17 cellular contexts compared by ENCODE assay signal in the genomic region with DNA sequence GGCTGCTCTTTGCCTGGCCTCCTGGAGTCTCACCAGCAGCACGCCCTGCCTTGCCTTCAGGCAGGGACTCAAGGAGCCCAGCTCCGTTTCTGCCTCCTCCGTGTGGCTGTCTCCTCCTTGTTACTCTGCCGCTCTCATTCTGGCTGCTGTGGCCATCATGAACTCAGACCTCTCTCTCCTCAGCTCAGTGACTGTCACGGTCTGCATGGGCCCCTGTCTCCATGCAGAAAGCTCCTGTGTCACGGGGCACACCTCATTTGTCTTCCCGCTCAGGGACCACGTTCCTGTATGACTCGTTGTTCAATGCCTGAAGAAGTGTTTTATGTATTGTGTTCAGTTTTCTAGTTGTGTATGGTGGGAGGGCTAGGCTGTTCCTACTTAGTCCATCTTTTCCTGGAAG. TPM values are rescaled to one million over a fixed set of nuclear protein-coding genes. Genes with fewer than 3 reads are reported as not detected.
DNase-seq lines count a peak whose midpoint lies in the region; ATAC-seq and TF ChIP-seq lines count a peak whose summit lies in the region.
"Had no signal": no experiment of that assay in that cellular context is flagged by ENCODE, and none has a peak within 500 bp of the region (broad histone marks: within the 10 kb centered on the region; RNA-seq: fewer than 3 reads in every experiment).

No MANE protein-coding gene starts in this region.

- H3K36me3 ChIP-seq in HEK293 (ENCODE audit: control insufficient read depth in 2 of 2, insufficient read depth in 1 of 2, low read length in 2 of 2) = no peaks in the 10 kb centered on the region
- H3K36me3 ChIP-seq in Karpas-422 (ENCODE audit: insufficient read depth, low read length) = peaks cover 4% of the 10 kb centered on the region; the same call in 1 of the 2 replicates
- H3K36me3 ChIP-seq in trophoblast cell (ENCODE audit: control insufficient read depth in 1 of 2, insufficient read depth in 2 of 2, low read length in 2 of 2) = no peaks in the 10 kb centered on the region
- H3K36me3 ChIP-seq: HAP-1 had no signal

- H3K27me3 ChIP-seq in Karpas-422 (ENCODE audit: low read length) (no peaks in the 10 kb centered on the region), trophoblast cell (ENCODE audit: insufficient read depth, low read length) (no peaks in the 10 kb centered on the region)

- no peaks in the 10 kb centered on the region for H3K79me1 ChIP-seq in trophoblast cell (ENCODE audit: low read length)

- H4K20me1 ChIP-seq in Karpas-422 (ENCODE audit: insufficient read depth, low read depth, low read length) = peaks cover 4% of the 10 kb centered on the region; the same call in 1 of the 2 replicates

- H3K4ac ChIP-seq in trophoblast cell (ENCODE audit: low read depth, low read length) = no peak overlapping the region

- no peak overlapping the region for H4K12ac ChIP-seq in trophoblast cell (ENCODE audit: low read depth, low read length)

- WGBS in trophoblast cell (ENCODE audit: extremely low coverage, insufficient coverage, insufficient read length) = no CpG with 5 or more reads among the region's 9 CpGs

- H2AFZ ChIP-seq in Karpas-422 (ENCODE audit: low read length) = no peak overlapping the region
- no peak overlapping the region for H2AFZ ChIP-seq in trophoblast cell (ENCODE audit: insufficient read depth, low read length, poor library complexity)

- no peak overlapping the region for H2BK120ac ChIP-seq in trophoblast cell (ENCODE audit: insufficient read depth, low read length, poor library complexity)

- no peak for ATAC-seq in HG03108 (IDR thresholded peaks at IDR 0.05; ENCODE audit: unreplicated experiment)
- ATAC-seq: SK-N-SH treated with all-trans-retinoic acid at 6 μM for 48 hours had no signal

- POLR2A ChIA-PET in HEK293 (lab: Yijun Ruan, JAX) = no interaction called here

- H2AK5ac ChIP-seq in trophoblast cell (ENCODE audit: low read length) = no peak overlapping the region

- peak overlapping the region; percentile 54 for H3K4me2 ChIP-seq in Karpas-422 (ENCODE audit: low read depth, low read length, poor library complexity, severe bottlenecking)
- H3K4me2 ChIP-seq in trophoblast cell (ENCODE audit: low read length) = no peak overlapping the region

- H3K18ac ChIP-seq in trophoblast cell (ENCODE audit: low read length) = peak overlapping the region; percentile 2

- H3K9ac ChIP-seq in Karpas-422 (ENCODE audit: low read length) = no peak overlapping the region
- no peak overlapping the region for H3K9ac ChIP-seq in trophoblast cell (ENCODE audit: low read length)

- H3K27ac ChIP-seq in HEK293 (ENCODE audit: extremely low read depth, low read depth, low read length) (no peak overlapping the region), Karpas-422 (ENCODE audit: low read length) (peak overlapping the region; percentile 45), trophoblast cell (ENCODE audit: low read depth, low read length) (no peak overlapping the region)
- H3K27ac ChIP-seq: C4-2B had no signal

- H2BK5ac ChIP-seq in trophoblast cell (ENCODE audit: low read depth, low read length, poor library complexity) = no peak overlapping the region

- peak overlapping the region; percentile 23 for H4K8ac ChIP-seq in trophoblast cell (ENCODE audit: low read depth, low read length)

- H3K4me1 ChIP-seq in HEK293 (ENCODE audit: control insufficient read depth, insufficient read depth, low read length) (peaks cover 12% of the 10 kb centered on the region), Karpas-422 (ENCODE audit: low read length) (peaks cover 33% of the 10 kb centered on the region), trophoblast cell (ENCODE audit: control insufficient read depth in 1 of 2, insufficient read depth in 2 of 2, low read length in 2 of 2) (peaks cover 3 to 6% of the 10 kb centered on the region in 2 experiments)

- no peak for TF ChIP-seq CTCF in HEK293 (tag by site-specific recombination; IDR thresholded peaks at IDR 0.05)

- no peaks in the 10 kb centered on the region for H3K9me2 ChIP-seq in Karpas-422 (replicated peaks; ENCODE audit: insufficient read depth, low read length)

- H3K79me2 ChIP-seq in Karpas-422 (ENCODE audit: low read length) (peaks cover 86% of the 10 kb centered on the region), trophoblast cell (ENCODE audit: control insufficient read depth, insufficient read depth, low read length, poor library complexity) (no peaks in the 10 kb centered on the region)

- H2BK12ac ChIP-seq in trophoblast cell (ENCODE audit: low read length) = no peak overlapping the region

- DNase-seq in Karpas-422 = peak; percentile 70
- DNase-seq in kidney glomerular epithelial cell (lab: John Stamatoyannopoulos, UW) = peak; percentile 22
- DNase-seq in trophoblast cell = no peak
- DNase-seq in AML-193 (lab: John Stamatoyannopoulos, UW) = no peak
- no peak for DNase-seq in GF-D8 (lab: John Stamatoyannopoulos, UW)
- DNase-seq: DMS79 treated with DMSO at 0.1 percent for 48 hours, NCI-H1105, NCI-H1694 treated with DMSO at 0.1 percent for 48 hours, NCI-H510A, NCI-H748 treated with DMSO at 0.1 percent for 48 hours, RPMI8226, SHP77 treated with DMSO at 0.1 percent for 48 hours had no signal

- H3K9me3 ChIP-seq in HEK293 (ENCODE audit: control insufficient read depth, insufficient read depth, low read depth, low read length) (no peaks in the 10 kb centered on the region), Karpas-422 (ENCODE audit: low read length) (no peaks in the 10 kb centered on the region), trophoblast cell (ENCODE audit: insufficient read depth, low read depth, low read length) (no peaks in the 10 kb centered on the region)
- H3K9me3 ChIP-seq: HAP-1 had no signal

- H3K4me3 ChIP-seq in HEK293 (ENCODE audit: low read depth, low read length) = no peak overlapping the region
- H3K4me3 ChIP-seq in Karpas-422 (ENCODE audit: low read length) = no peak overlapping the region; the same call in 1 of the 2 replicates
- H3K4me3 ChIP-seq in trophoblast cell (ENCODE audit: low read depth, low read length) = no peak overlapping the region
- H3K4me3 ChIP-seq: HAP-1 had no signal

- H4K91ac ChIP-seq in trophoblast cell (ENCODE audit: low read depth, low read length) = no peak overlapping the region

- H3K14ac ChIP-seq in trophoblast cell (ENCODE audit: low read length) = no peak overlapping the region

- CTCF ChIA-PET in HEK293 (lab: Yijun Ruan, JAX) = interaction anchor here (1.5 kb wide), 1 partner anchor 329 kb away, joined by 3 read pairs; no protein-coding TSS in a partner anchor

- no peak overlapping the region for H3K23ac ChIP-seq in trophoblast cell (ENCODE audit: low read length)

TF ChIP-seq in HEK293, 187 proteins besides CTCF, POLR2A, EP300 and RAD21:
- 0 out of 2 replicates have a peak, but pooled peaks have one; percentile 50 for TF ChIP-seq ZNF600 (tag by site-specific recombination; IDR thresholded peaks at IDR 0.05)
- TF ChIP-seq BCL11A (tag by site-specific recombination; IDR thresholded peaks at IDR 0.05; ENCODE audit: low read depth) = no peak
- TF ChIP-seq ZBTB17 (tag by site-specific recombination; IDR thresholded peaks at IDR 0.05) = 0 out of 2 replicates have a peak, but pooled peaks have one; percentile 26
- TF ChIP-seq ZNF341 (tag by site-specific recombination; IDR thresholded peaks at IDR 0.05; ENCODE audit: low read depth) = 0 out of 2 replicates have a peak, but pooled peaks have one; percentile 25
- TF ChIP-seq ZNF155 (tag by site-specific recombination; IDR thresholded peaks at IDR 0.05) = no peak

RNA-seq across cellular contexts. Expression of gene RPTOR, which starts 25.3 kb away (rescaled TPM):
- total RNA-seq in Karpas-422 (2014; rRNA removed; shearing (Covaris generic); ENCODE audit: low replicate concordance) = 30.6 and 42.1 TPM in 2 replicates
- 10.2 and 10.8 TPM in 2 replicates for polyA plus RNA-seq in trophoblast cell (2013)

Comparison
In these comparisons a context has a peak if more than half of its experiments do, and no peak if none do; other contexts are left out.
1. DNase-seq: peak in Karpas-422 (single experiment) and kidney glomerular epithelial cell (single experiment); none in trophoblast cell (0 of 2), AML-193 (0 of 2) and GF-D8 (single experiment).